In genomic region chr19:45408830-45409593, GRCh38 we compare ENCODE assay signal across 15 cellular contexts. TPM values are rescaled to one million over a fixed set of nuclear protein-coding genes. Genes with fewer than 3 reads are reported as not detected.
DNase-seq lines count a peak whose midpoint lies in the region; ATAC-seq lines count a peak whose summit lies in the region.
"Had no signal": no experiment of that assay in that cellular context is flagged by ENCODE, and none has a peak within 500 bp of the region (broad histone marks: within the 10 kb centered on the region; RNA-seq: fewer than 3 reads in every experiment).

No MANE protein-coding gene starts in this region.

- ATAC-seq in memory B cell (ENCODE audit: low read depth), result no peak
- ATAC-seq: PC-3 had no signal

- no peak overlapping the region for H3K4me3 Mint-ChIP-seq in T-helper 1 cell treated with Interleukin-12 subunit alpha and Interleukin-12 subunit beta and Interleukin-4 antibody, amounts not matched to agents 30 μg/mL and 1 μg/mL, for 36 hours
- H3K4me3 Mint-ChIP-seq in IgD-negative memory B cell (peak overlapping the region in 2 of 4 donors; percentile 31 to 50), memory B cell (no peak overlapping the region)
- H3K4me3 Mint-ChIP-seq: stimulated activated naive CD8-positive, alpha-beta T cell treated with anti-CD3 and anti-CD28 coated beads, Interleukin-15, Interleukin-2, amounts not matched to agents 100 ng/mL and 50 ng/mL, for 24 hours had no signal

- peaks cover 17% of the 10 kb centered on the region for H3K4me1 Mint-ChIP-seq in T-helper 1 cell treated with Interleukin-12 subunit alpha and Interleukin-12 subunit beta and Interleukin-4 antibody, amounts not matched to agents 30 μg/mL and 1 μg/mL, for 36 hours (ENCODE audit: low read depth)
- H3K4me1 Mint-ChIP-seq in IgD-negative memory B cell (peaks cover 13 to 20% (median 20%) of the 10 kb centered on the region in 3 donors), memory B cell (peaks cover 31% of the 10 kb centered on the region)

- peak overlapping the region; percentile 38 for H3K27ac Mint-ChIP-seq in T-helper 1 cell treated with Interleukin-12 subunit alpha and Interleukin-12 subunit beta and Interleukin-4 antibody, amounts not matched to agents 30 μg/mL and 1 μg/mL, for 36 hours
- H3K27ac Mint-ChIP-seq in IgD-negative memory B cell, result peak overlapping the region in 2 of 3 donors; percentile 9 to 59
- H3K27ac Mint-ChIP-seq in memory B cell, result peak overlapping the region; percentile 40
- H3K27ac Mint-ChIP-seq: stimulated activated naive CD8-positive, alpha-beta T cell treated with anti-CD3 and anti-CD28 coated beads, Interleukin-15, Interleukin-2, amounts not matched to agents 100 ng/mL and 50 ng/mL, for 24 hours had no signal

- H3K36me3 Mint-ChIP-seq in T-helper 1 cell treated with Interleukin-12 subunit alpha and Interleukin-12 subunit beta and Interleukin-4 antibody, amounts not matched to agents 30 μg/mL and 1 μg/mL, for 36 hours (ENCODE audit: low read depth), result peaks cover 17% of the 10 kb centered on the region
- peaks cover 2% of the 10 kb centered on the region for H3K36me3 Mint-ChIP-seq in IgD-negative memory B cell
- peaks cover 11% of the 10 kb centered on the region for H3K36me3 Mint-ChIP-seq in memory B cell

- no peak for DNase-seq in T-helper 1 cell
- no peak for DNase-seq in memory B cell (ENCODE audit: low spot score in 2 of 2)
- DNase-seq in NCI-H69 (lab: John Stamatoyannopoulos, UW), result no peak
- DNase-seq in glomerular visceral epithelial cell (ENCODE audit: extremely low spot score), result no peak
- DNase-seq: 8988T; activated CD8-positive, alpha-beta memory T cell treated with anti-CD3 and anti-CD28 coated beads, Interleukin-2, amount 50 U/mL, for 4 hours; adrenal gland; CD8-positive, alpha-beta memory T cell; Karpas-422; NCI-H146; NCI-H446; PC-3 had no signal

- peaks cover 6% of the 10 kb centered on the region for H3K27me3 Mint-ChIP-seq in T-helper 1 cell treated with Interleukin-12 subunit alpha and Interleukin-12 subunit beta and Interleukin-4 antibody, amounts not matched to agents 30 μg/mL and 1 μg/mL, for 36 hours (ENCODE audit: low read depth)
- H3K27me3 Mint-ChIP-seq in IgD-negative memory B cell (peaks cover 11% of the 10 kb centered on the region), memory B cell (peaks cover 7% of the 10 kb centered on the region)

- no peaks in the 10 kb centered on the region for H3K9me3 Mint-ChIP-seq in T-helper 1 cell treated with Interleukin-12 subunit alpha and Interleukin-12 subunit beta and Interleukin-4 antibody, amounts not matched to agents 30 μg/mL and 1 μg/mL, for 36 hours
- H3K9me3 Mint-ChIP-seq in IgD-negative memory B cell (no peaks in the 10 kb centered on the region), memory B cell (no peaks in the 10 kb centered on the region)
- H3K9me3 Mint-ChIP-seq: CD8-positive, alpha-beta memory T cell; stimulated activated naive CD8-positive, alpha-beta T cell treated with anti-CD3 and anti-CD28 coated beads, Interleukin-15, Interleukin-2, amounts not matched to agents 100 ng/mL and 50 ng/mL, for 24 hours had no signal

RNA-seq across cellular contexts. Expression of gene POLR1G, which starts 2.6 kb away (rescaled TPM):
- polyA plus RNA-seq in IgD-negative memory B cell, result 2.2 TPM

RNA-seq across cellular contexts. Expression of gene PPP1R13L, which starts 4.1 kb away (rescaled TPM):
- polyA plus RNA-seq in IgD-negative memory B cell, result 1.6 TPM

RNA-seq across cellular contexts. Expression of gene ERCC1, which starts 14.7 kb away (rescaled TPM):
- 50.2 TPM for polyA plus RNA-seq in IgD-negative memory B cell

RNA-seq across cellular contexts. Expression of gene ERCC2, which starts 38.6 kb away (rescaled TPM):
- 6.6 TPM for polyA plus RNA-seq in IgD-negative memory B cell

RNA-seq across cellular contexts. Expression of gene FOSB, which starts 58.8 kb away (rescaled TPM):
- polyA plus RNA-seq in IgD-negative memory B cell, result 48.1 TPM
